Comparison of ENCODE assay signal across 9 cellular contexts in genomic region chr18:72086421-72086820, GRCh38.
DNase-seq lines count a peak whose midpoint lies in the region; ATAC-seq, FAIRE-seq and TF ChIP-seq lines count a peak whose summit lies in the region.
"Had no signal": no experiment of that assay in that cellular context is flagged by ENCODE, and none has a peak within 500 bp of the region (broad histone marks: within the 10 kb centered on the region; RNA-seq: fewer than 3 reads in every experiment).

No MANE protein-coding gene starts in this region.

- POLR2A ChIA-PET in SK-N-SH (lab: Yijun Ruan, JAX): no interaction called here

- H2AFZ ChIP-seq in SK-N-SH (ENCODE audit: low read depth): no peak overlapping the region

- no peaks in the 10 kb centered on the region for H3K9me3 ChIP-seq in SK-N-SH

- TF ChIP-seq RAD21 in SK-N-SH (IDR thresholded peaks at IDR 0.05; ENCODE audit: low read length): peak; percentile 35

- CTCF ChIA-PET in Calu3 (lab: Charles Lee): no interaction called here
- CTCF ChIA-PET in SK-N-SH (lab: Yijun Ruan, JAX): no interaction called here

- no peaks in the 10 kb centered on the region for H3F3A ChIP-seq in SK-N-SH (replicated peaks; ENCODE audit: insufficient read depth)

- peak; percentile 63 for ATAC-seq in HG03460 (IDR thresholded peaks at IDR 0.05; ENCODE audit: unreplicated experiment)
- ATAC-seq in GM18502 (IDR thresholded peaks at IDR 0.05; ENCODE audit: poor library complexity, unreplicated experiment): no peak
- ATAC-seq: activated T-cell treated with anti-CD3 and anti-CD28 coated beads, Interleukin-2, amount 50 U/mL, for 72 hours had no signal

- no peak overlapping the region for H3K9ac ChIP-seq in SK-N-SH

- no peaks in the 10 kb centered on the region for H3K9me3 Mint-ChIP-seq in Calu3 (ENCODE audit: low read depth, unreplicated experiment)
- H3K9me3 Mint-ChIP-seq: activated T-cell treated with anti-CD3 and anti-CD28 coated beads, Interleukin-2, amount 50 U/mL, for 72 hours had no signal

- TF ChIP-seq EP300 in SK-N-SH (IDR thresholded peaks at IDR 0.05; ENCODE audit: borderline replicate concordance in 1 of 2, low read depth in 1 of 2, low read length in 1 of 2): no peak

- no peaks in the 10 kb centered on the region for H3K27me3 Mint-ChIP-seq in Calu3 (ENCODE audit: unreplicated experiment)

- no peaks in the 10 kb centered on the region for H3K27me3 ChIP-seq in SK-N-SH (ENCODE audit: insufficient read depth)

- peaks cover 9% of the 10 kb centered on the region for H3K4me1 Mint-ChIP-seq in Calu3 (ENCODE audit: low read depth, unreplicated experiment)

- TF ChIP-seq POLR2A in GM12892 (IDR thresholded peaks at IDR 0.05; ENCODE audit: low read depth, low read length): no peak

- H3K36me3 ChIP-seq in SK-N-SH (replicated peaks in 1 of 2; ENCODE audit: control insufficient read depth in 1 of 2, insufficient read depth in 2 of 2, low read length in 1 of 2): no peaks in the 10 kb centered on the region

- H3K36me3 Mint-ChIP-seq in Calu3 (ENCODE audit: insufficient read depth, unreplicated experiment): no peaks in the 10 kb centered on the region

- FAIRE-seq in GM12892 (lab: Jason Lieb, UNC): no peak

- H3K27ac ChIP-seq in SK-N-SH (ENCODE audit: low read depth in 2 of 2, low read length in 1 of 2): no peak overlapping the region

- H3K4me2 ChIP-seq in SK-N-SH: no peak overlapping the region

- H3K9me2 ChIP-seq in SK-N-SH: no peaks in the 10 kb centered on the region

- H3K4me3 Mint-ChIP-seq in Calu3 (ENCODE audit: low read depth, unreplicated experiment): no peak overlapping the region
- H3K4me3 Mint-ChIP-seq: activated T-cell treated with anti-CD3 and anti-CD28 coated beads, Interleukin-2, amount 50 U/mL, for 72 hours had no signal

- no peaks in the 10 kb centered on the region; a peak in 1 of 4 replicates for H3K4me1 ChIP-seq in SK-N-SH (ENCODE audit: control insufficient read depth in 1 of 2, insufficient read depth in 2 of 2, low read depth in 1 of 2, low read length in 1 of 2)

- no peaks in the 10 kb centered on the region for H4K20me1 ChIP-seq in SK-N-SH (ENCODE audit: insufficient read depth)

- DNase-seq in Calu3 (no peak), SK-N-SH (no peak), kidney glomerular epithelial cell (lab: John Stamatoyannopoulos, UW) (peak; percentile 9), GM12892 (ENCODE audit: insufficient read length) (no peak), NCI-H128 (lab: John Stamatoyannopoulos, UW; ENCODE audit: unreplicated experiment) (no peak)
- no peak for DNase-seq in central memory CD4-positive, alpha-beta T cell
- DNase-seq: activated T-cell treated with anti-CD3 and anti-CD28 coated beads, Interleukin-2, amount 50 U/mL, for 72 hours had no signal

- no peaks in the 10 kb centered on the region for H3K79me2 ChIP-seq in SK-N-SH (ENCODE audit: insufficient read depth)

- 40% methylated on average over 4 of the region's 4 CpGs for WGBS in SK-N-SH (ENCODE audit: low lambda C conversion rate)

- BruUV-seq in Calu3 (replicated peaks; lab: Mats Ljungman, UMichigan): no TSS peak

- H3K27ac Mint-ChIP-seq in Calu3 (ENCODE audit: unreplicated experiment): no peak overlapping the region
- H3K27ac Mint-ChIP-seq: activated T-cell treated with anti-CD3 and anti-CD28 coated beads, Interleukin-2, amount 50 U/mL, for 72 hours had no signal

- H3K4me3 ChIP-seq in SK-N-SH (ENCODE audit: low read depth in 2 of 2, low read length in 1 of 2): no peak overlapping the region; a peak in 1 of 4 replicates

- peak; percentile 62 for TF ChIP-seq CTCF in Calu3 (IDR thresholded peaks at IDR 0.05; ENCODE audit: unreplicated experiment)
- peak; percentile 62 for TF ChIP-seq CTCF in SK-N-SH (IDR thresholded peaks at IDR 0.05)

- intact Hi-C loops in Calu3 (cut with micrococcal nuclease; ENCODE audit: unreplicated experiment): loop anchor here (2.0 to 5.0 kb wide), 4 partner anchors 688 to 1596 kb away; no protein-coding TSS in a partner anchor

TF ChIP-seq in SK-N-SH, 30 proteins besides CTCF, POLR2A, EP300 and RAD21:
- no peak for TF ChIP-seq TEAD4 (IDR thresholded peaks at IDR 0.05; ENCODE audit: borderline replicate concordance, insufficient read depth)
- peak; percentile 35 for TF ChIP-seq SMC3 (IDR thresholded peaks at IDR 0.05; ENCODE audit: low read depth, low read length)
